Comparison of ENCODE assay signal across 14 cellular contexts in the genomic region with DNA sequence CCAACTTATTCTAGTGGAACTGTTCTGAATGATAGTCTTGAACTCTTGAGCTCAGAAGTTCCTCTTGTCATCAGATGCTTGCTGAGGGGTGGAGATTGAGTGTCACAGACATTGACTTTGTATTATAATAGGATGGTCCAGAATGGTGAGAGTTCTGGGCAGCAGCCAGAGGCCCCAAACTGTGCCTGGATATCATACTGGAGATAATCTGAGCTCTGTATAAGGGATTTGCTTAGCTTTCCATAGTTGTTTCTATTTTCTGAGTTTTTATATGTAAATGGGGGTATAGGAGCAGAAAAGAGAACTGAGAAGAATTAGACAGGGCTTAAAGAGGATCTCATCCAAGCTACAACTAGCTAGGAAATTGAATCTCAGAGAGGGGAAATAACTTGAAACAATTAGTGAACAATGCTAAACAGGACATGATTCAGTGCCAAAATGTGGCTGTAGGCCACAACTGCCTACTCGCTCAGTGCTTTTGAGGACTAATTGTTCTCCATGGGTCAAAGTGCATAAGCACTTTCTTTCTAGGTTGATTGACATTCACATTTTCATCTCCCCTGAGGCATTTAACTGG. TPM values are rescaled to one million over a fixed set of nuclear protein-coding genes. Genes with fewer than 3 reads are reported as not detected.
DNase-seq lines count a peak whose midpoint lies in the region; ATAC-seq and TF ChIP-seq lines count a peak whose summit lies in the region.
"Had no signal": no experiment of that assay in that cellular context is flagged by ENCODE, and none has a peak within 500 bp of the region (broad histone marks: within the 10 kb centered on the region; RNA-seq: fewer than 3 reads in every experiment).

No MANE protein-coding gene starts in this region.

- H3K9me3 Mint-ChIP-seq in activated T-helper 17 cell treated with anti-CD3 and anti-CD28 coated beads, Interleukin-2, amount 50 U/mL, for 72 hours: no peaks in the 10 kb centered on the region
- H3K9me3 Mint-ChIP-seq: activated CD4-positive, alpha-beta memory T cell treated with anti-CD3 and anti-CD28 coated beads for 36 hours had no signal

- H3K4me3 Mint-ChIP-seq in activated T-helper 17 cell treated with anti-CD3 and anti-CD28 coated beads, Interleukin-2, amount 50 U/mL, for 72 hours: no peak overlapping the region
- H3K4me3 Mint-ChIP-seq: activated CD4-positive, alpha-beta memory T cell treated with anti-CD3 and anti-CD28 coated beads for 36 hours had no signal

- peak overlapping the region; percentile 44; the same call in 1 of the 2 replicates for H2AFZ ChIP-seq in Karpas-422 (ENCODE audit: low read length)

- peaks cover 8% of the 10 kb centered on the region for H3K4me1 Mint-ChIP-seq in activated T-helper 17 cell treated with anti-CD3 and anti-CD28 coated beads, Interleukin-2, amount 50 U/mL, for 72 hours

- H3K4me3 ChIP-seq in Karpas-422 (ENCODE audit: low read length): peak overlapping the region; percentile 15; the same call in 1 of the 2 replicates
- no peak overlapping the region for H3K4me3 ChIP-seq in right cardiac atrium (ENCODE audit: low read length)

- no peak for TF ChIP-seq CTCF in GM10248 (IDR thresholded peaks at IDR 0.05; ENCODE audit: control extremely low read depth, extremely low read depth, low read depth, missing control alignments)

- H3K4me2 ChIP-seq in Karpas-422 (ENCODE audit: low read depth, low read length, poor library complexity, severe bottlenecking): peak overlapping the region; percentile 44

- H3K27me3 Mint-ChIP-seq in activated T-helper 17 cell treated with anti-CD3 and anti-CD28 coated beads, Interleukin-2, amount 50 U/mL, for 72 hours: no peaks in the 10 kb centered on the region
- H3K27me3 Mint-ChIP-seq: activated CD4-positive, alpha-beta memory T cell treated with anti-CD3 and anti-CD28 coated beads for 36 hours had no signal

- CTCF ChIA-PET in GM10248 (lab: Yijun Ruan, JAX): interaction anchor here (1.2 to 1.4 kb wide), 6 partner anchors 8 to 275 kb away, joined by 3 to 5 read pairs (median 4); a partner anchor contains a TSS

- peak overlapping the region; percentile 5 for H3K27ac Mint-ChIP-seq in activated T-helper 17 cell treated with anti-CD3 and anti-CD28 coated beads, Interleukin-2, amount 50 U/mL, for 72 hours
- H3K27ac Mint-ChIP-seq: activated CD4-positive, alpha-beta memory T cell treated with anti-CD3 and anti-CD28 coated beads for 36 hours had no signal

- no peaks in the 10 kb centered on the region for H3K36me3 Mint-ChIP-seq in activated T-helper 17 cell treated with anti-CD3 and anti-CD28 coated beads, Interleukin-2, amount 50 U/mL, for 72 hours (ENCODE audit: low read depth)
- H3K36me3 Mint-ChIP-seq: activated CD4-positive, alpha-beta memory T cell treated with anti-CD3 and anti-CD28 coated beads for 36 hours had no signal

- H4K20me1 ChIP-seq in Karpas-422 (ENCODE audit: insufficient read depth, low read depth, low read length): no peaks in the 10 kb centered on the region

- WGBS in right cardiac atrium: 22% methylated on average over 1 of the region's 1 CpG

- peak overlapping the region; percentile 18; the same call in 1 of the 2 replicates for H3K9ac ChIP-seq in Karpas-422 (ENCODE audit: low read length)

- peak; percentile 89 for ATAC-seq in activated T-helper 17 cell treated with anti-CD3 and anti-CD28 coated beads, Interleukin-2, amount 50 U/mL, for 72 hours (replicated peaks)
- ATAC-seq in right cardiac atrium (peak; percentile 59 to 75), GM18861 (IDR thresholded peaks at IDR 0.05; ENCODE audit: unreplicated experiment) (no peak), GM19452 (IDR thresholded peaks at IDR 0.05; ENCODE audit: unreplicated experiment) (no peak)
- ATAC-seq in stimulated activated naive CD8-positive, alpha-beta T cell treated with anti-CD3 and anti-CD28 coated beads, Interleukin-15, Interleukin-2, amounts not matched to agents 100 U/mL and 50 U/mL, for 24 hours: peak; percentile 79
- ATAC-seq: foreskin keratinocyte had no signal

- H3K4me1 ChIP-seq in Karpas-422 (ENCODE audit: low read length) (peaks cover 27% of the 10 kb centered on the region), right cardiac atrium (ENCODE audit: control insufficient read depth, insufficient read depth, low read length) (no peaks in the 10 kb centered on the region)
- H3K4me1 ChIP-seq: foreskin keratinocyte had no signal

- H3K36me3 ChIP-seq in Karpas-422 (ENCODE audit: insufficient read depth, low read length): no peaks in the 10 kb centered on the region

- H3K9me3 ChIP-seq in Karpas-422 (ENCODE audit: low read length): no peaks in the 10 kb centered on the region
- H3K9me3 ChIP-seq in right cardiac atrium (ENCODE audit: control insufficient read depth, low read length): no peaks in the 10 kb centered on the region

- DNase-seq in Karpas-422 (peak; percentile 65), right cardiac atrium (peak in 1 of 3 donors; percentile 63), GM10248 (ENCODE audit: extremely low spot score) (no peak)
- DNase-seq in stimulated activated naive CD8-positive, alpha-beta T cell treated with anti-CD3 and anti-CD28 coated beads, Interleukin-15, Interleukin-2, amounts not matched to agents 100 U/mL and 50 U/mL, for 24 hours: no peak
- DNase-seq: activated CD4-positive, alpha-beta memory T cell treated with anti-CD3 and anti-CD28 coated beads for 36 hours; Calu3; cortex of kidney; foreskin keratinocyte; GOT3; kidney; NCI-H187 had no signal

- no peaks in the 10 kb centered on the region for H3K79me2 ChIP-seq in Karpas-422 (ENCODE audit: low read length)

- intact Hi-C loops in right cardiac atrium (cut with DNase I): no loop called here

- H3K9me2 ChIP-seq in Karpas-422 (replicated peaks; ENCODE audit: insufficient read depth, low read length): no peaks in the 10 kb centered on the region

- POLR2A ChIA-PET in GM10248 (lab: Yijun Ruan, JAX): interaction anchor here (0.8 kb wide), 1 partner anchor 206 kb away, joined by 3 read pairs; a partner anchor contains a TSS

- H3K27me3 ChIP-seq in Karpas-422 (ENCODE audit: low read length): no peaks in the 10 kb centered on the region
- H3K27me3 ChIP-seq in right cardiac atrium (ENCODE audit: control insufficient read depth, insufficient read depth): no peaks in the 10 kb centered on the region
- H3K27me3 ChIP-seq: foreskin keratinocyte had no signal

- H3K27ac ChIP-seq in Karpas-422 (ENCODE audit: low read length) (peak overlapping the region; percentile 61), right cardiac atrium (ENCODE audit: low read length) (peak overlapping the region; percentile 82)
- H3K27ac ChIP-seq: foreskin keratinocyte had no signal

RNA-seq across cellular contexts. Expression of a gene that starts 10.1 kb away (rescaled TPM):
- 11.4 and 21.7 TPM in 2 replicates for total RNA-seq in Karpas-422 (2014; rRNA removed; shearing (Covaris generic); ENCODE audit: low replicate concordance)
- 10 to 100 TPM; 14.5 to 18.0 TPM for total RNA-seq in activated T-helper 17 cell treated with anti-CD3 and anti-CD28 coated beads, Interleukin-2, amount 50 U/mL, for 72 hours
- total RNA-seq in right cardiac atrium: 10 to 100 TPM; 15.8 to 18.7 (median 16.5) TPM
- polyA plus RNA-seq in right cardiac atrium: 5.1 TPM

Comparison
In these comparisons a context has a peak if more than half of its experiments do, and no peak if none do; other contexts are left out.
1. ATAC-seq: peak in activated T-helper 17 cell treated with anti-CD3 and anti-CD28 coated beads, Interleukin-2, amount 50 U/mL, for 72 hours (single experiment), right cardiac atrium (2 of 2) and stimulated activated naive CD8-positive, alpha-beta T cell treated with anti-CD3 and anti-CD28 coated beads, Interleukin-15, Interleukin-2, amounts not matched to agents 100 U/mL and 50 U/mL, for 24 hours (single experiment); none in GM18861 (single experiment) and GM19452 (single experiment).